ENCODE assay signal across 24 cellular contexts in the genomic region with DNA sequence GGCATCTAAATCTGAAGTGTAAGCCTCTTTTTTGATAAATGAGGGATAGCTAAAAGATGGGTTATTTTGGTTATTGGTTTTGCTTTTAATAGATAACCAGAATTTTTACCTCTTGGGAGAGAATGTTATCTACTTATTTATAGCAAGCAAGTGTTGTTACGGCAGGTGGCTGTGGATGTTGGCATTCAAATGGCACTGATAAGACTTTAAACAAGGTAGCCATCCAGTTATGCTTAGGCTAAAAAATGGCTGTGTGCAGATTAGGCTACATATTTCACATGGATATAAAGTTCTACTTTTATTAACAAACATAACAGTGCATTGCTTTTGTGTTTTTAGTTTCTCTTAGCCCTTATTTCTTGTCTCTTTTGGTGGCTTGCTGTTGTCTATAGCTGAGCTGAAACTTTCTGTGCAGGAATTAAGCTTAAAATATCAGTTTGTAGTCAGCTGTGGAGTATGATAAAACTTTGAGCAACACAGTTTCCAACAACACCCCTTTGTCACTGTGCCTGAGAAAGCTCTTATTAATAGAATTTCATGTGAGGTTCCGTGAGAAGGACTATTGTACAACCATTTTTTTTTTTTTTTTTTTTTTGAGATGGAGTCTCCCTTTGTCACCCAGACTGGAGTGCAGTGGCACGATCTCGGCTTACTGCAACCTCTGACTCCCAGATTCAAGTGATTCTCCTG.
"Had no signal": no experiment of that assay in that cellular context is flagged by ENCODE, and none has a peak within 500 bp of the region (broad histone marks: within the 10 kb centered on the region; RNA-seq: fewer than 3 reads in every experiment).

No MANE protein-coding gene starts in this region.

- H3K27ac ChIP-seq: gastrocnemius medialis, left lung, suprapubic skin, transverse colon had no signal

- H3K27me3 ChIP-seq: gastrocnemius medialis, left lung, suprapubic skin, transverse colon had no signal

- H3K36me3 Mint-ChIP-seq: immature natural killer cell; stimulated activated effector memory CD8-positive, alpha-beta T cell treated with anti-CD3 and anti-CD28 coated beads, Interleukin-12 subunit alpha, Interleukin-12 subunit beta, amount 100 ng/mL, for 72 hours had no signal

- ATAC-seq: gastrocnemius medialis; left lung; naive thymus-derived CD4-positive, alpha-beta T cell; stimulated activated effector memory CD8-positive, alpha-beta T cell treated with anti-CD3 and anti-CD28 coated beads, Interleukin-12 subunit alpha, Interleukin-12 subunit beta, amount 100 ng/mL, for 72 hours; stimulated activated naive CD8-positive, alpha-beta T cell treated with anti-CD3 and anti-CD28 coated beads, Interleukin-15, Interleukin-2, amounts not matched to agents 100 U/mL and 50 U/mL, for 24 hours had no signal

- DNase-seq: effector CD4-positive, alpha-beta T cell; endodermal cell; erythroblast; gastrocnemius medialis; glutamatergic neuron; immature natural killer cell; left lung; mesenchymal stem cell; midbrain; naive thymus-derived CD4-positive, alpha-beta T cell; posterior cingulate gyrus; right cardiac atrium; stimulated activated CD4-positive, alpha-beta T cell treated with anti-CD3 and anti-CD28 coated beads, Interleukin-4, amount 100 ng/mL, for 1 hour; stimulated activated CD8-positive, alpha-beta memory T cell treated with anti-CD3 and anti-CD28 coated beads, Interleukin-4, amount 100 ng/mL, for 48 hours; stimulated activated naive CD8-positive, alpha-beta T cell treated with anti-CD3 and anti-CD28 coated beads, Interleukin-15, Interleukin-2, amounts not matched to agents 100 U/mL and 50 U/mL, for 24 hours; transverse colon had no signal

- H3K4me3 ChIP-seq: gastrocnemius medialis, left lung, lung, suprapubic skin, transverse colon had no signal

- H3K9me3 ChIP-seq: gastrocnemius medialis, left lung, suprapubic skin, transverse colon had no signal

- H3K36me3 ChIP-seq: gastrocnemius medialis, left lung, suprapubic skin, transverse colon had no signal

- H3K4me1 ChIP-seq: gastrocnemius medialis had no signal

- FAIRE-seq: bronchial epithelial cell, colon, endothelial cell of umbilical vein, keratinocyte had no signal

- H3K4me1 Mint-ChIP-seq: immature natural killer cell; stimulated activated effector memory CD8-positive, alpha-beta T cell treated with anti-CD3 and anti-CD28 coated beads, Interleukin-12 subunit alpha, Interleukin-12 subunit beta, amount 100 ng/mL, for 72 hours had no signal

- H3K4me3 Mint-ChIP-seq: endodermal cell; immature natural killer cell; naive thymus-derived CD4-positive, alpha-beta T cell; neural crest cell; stimulated activated effector memory CD8-positive, alpha-beta T cell treated with anti-CD3 and anti-CD28 coated beads, Interleukin-12 subunit alpha, Interleukin-12 subunit beta, amount 100 ng/mL, for 72 hours had no signal

- H3K27ac Mint-ChIP-seq: endodermal cell; immature natural killer cell; naive thymus-derived CD4-positive, alpha-beta T cell; stimulated activated effector memory CD8-positive, alpha-beta T cell treated with anti-CD3 and anti-CD28 coated beads, Interleukin-12 subunit alpha, Interleukin-12 subunit beta, amount 100 ng/mL, for 72 hours had no signal

- H3K9me3 Mint-ChIP-seq: immature natural killer cell; naive thymus-derived CD4-positive, alpha-beta T cell; stimulated activated effector memory CD8-positive, alpha-beta T cell treated with anti-CD3 and anti-CD28 coated beads, Interleukin-12 subunit alpha, Interleukin-12 subunit beta, amount 100 ng/mL, for 72 hours had no signal
